In the genomic region with DNA sequence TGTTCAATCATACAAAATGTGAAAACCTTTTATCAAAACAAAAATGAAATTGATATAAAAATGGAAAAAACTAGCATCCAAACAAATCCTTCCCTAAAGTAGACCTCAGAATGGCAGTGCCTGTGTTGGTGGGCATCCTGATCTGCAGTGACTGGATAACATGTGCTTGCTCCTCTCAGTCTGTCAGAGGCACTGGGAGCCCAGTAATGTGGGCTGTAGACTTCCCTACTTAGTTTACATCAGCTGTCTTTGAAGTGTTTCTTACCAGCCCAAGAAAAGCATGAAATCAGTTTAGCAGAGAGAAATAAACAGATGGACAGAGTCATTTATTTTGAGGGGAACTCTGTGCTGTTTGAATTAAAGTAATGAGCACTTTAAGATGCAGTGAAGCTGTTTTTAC, we compare ENCODE assay signal across 34 cellular contexts.
"Had no signal": no experiment of that assay in that cellular context is flagged by ENCODE, and none has a peak within 500 bp of the region (broad histone marks: within the 10 kb centered on the region; RNA-seq: fewer than 3 reads in every experiment).

No MANE protein-coding gene starts in this region.

- DNase-seq: activated B cell treated with CpG ODN at 0.5 μM for 24 hours; activated CD4-positive, alpha-beta memory T cell treated with anti-CD3 and anti-CD28 coated beads for 36 hours; activated CD4-positive, alpha-beta T cell treated with anti-CD3 and anti-CD28 coated beads for 4 hours; activated CD4-positive, alpha-beta T cell treated with anti-CD3 and anti-CD28 coated beads, Interleukin-2, amount 10 ng/mL, durations not matched to agents 24 days and 14 days; activated CD4-positive, alpha-beta T cell treated with anti-CD3 and anti-CD28 coated beads, Interleukin-2, amount 50 U/mL, for 1 hour; activated CD4-positive, alpha-beta T cell treated with anti-CD3 and anti-CD28 coated beads, Interleukin-2, amount 50 U/mL, for 4 hours; activated CD4-positive, CD25-positive, alpha-beta regulatory T cell treated with anti-CD3 and anti-CD28 coated beads, Interleukin-2, amount 50 U/mL, for 72 hours; activated CD8-positive, alpha-beta memory T cell treated with anti-CD3 and anti-CD28 coated beads, Interleukin-2, amount 50 U/mL, for 4 hours; activated CD8-positive, alpha-beta T cell treated with anti-CD3 and anti-CD28 coated beads for 36 hours; activated effector memory CD4-positive, alpha-beta T cell treated with anti-CD3 and anti-CD28 coated beads, Interleukin-2, amount 50 U/mL, for 16 hours; activated gamma-delta T cell treated with Interleukin-2 at 50 U/mL for 16 hours; activated naive CD4-positive, alpha-beta T cell; activated naive CD4-positive, alpha-beta T cell treated with anti-CD3 and anti-CD28 coated beads for 36 hours; activated naive CD4-positive, alpha-beta T cell treated with anti-CD3 and anti-CD28 coated beads, Interleukin-2, amount 50 U/mL, for 16 hours; activated naive CD8-positive, alpha-beta T cell treated with anti-CD3 and anti-CD28 coated beads for 36 hours; activated T-cell treated with anti-CD3 and anti-CD28 coated beads for 4 hours; activated T-cell treated with anti-CD3 and anti-CD28 coated beads, Interleukin-2, amount 50 U/mL, for 1 hour; activated T-cell treated with anti-CD3 and anti-CD28 coated beads, Interleukin-2, amount 50 U/mL, for 4 hours; activated T-cell treated with anti-CD3 and anti-CD28 coated beads, Interleukin-2, amount 50 U/mL, for 72 hours; adrenal gland; amniotic stem cell; aorta; body of pancreas; brain microvascular endothelial cell; central memory CD4-positive, alpha-beta T cell; T-helper 2 cell; T-helper 9 cell had no signal

- H3K36me3 ChIP-seq: adrenal gland, brain microvascular endothelial cell, breast epithelium had no signal

- H3K36me3 Mint-ChIP-seq: activated naive CD4-positive, alpha-beta T cell treated with anti-CD3 and anti-CD28 coated beads, Interleukin-2, amount 50 U/mL, for 72 hours; activated naive CD8-positive, alpha-beta T cell treated with anti-CD3 and anti-CD28 coated beads for 36 hours had no signal

- H3K27ac Mint-ChIP-seq: activated B cell treated with CpG ODN at 0.5 μM for 24 hours; activated CD4-positive, alpha-beta memory T cell treated with anti-CD3 and anti-CD28 coated beads for 36 hours; activated CD4-positive, alpha-beta T cell treated with anti-CD3 and anti-CD28 coated beads, Interleukin-2, amount 10 ng/mL, durations not matched to agents 24 days and 14 days; activated CD8-positive, alpha-beta T cell treated with anti-CD3 and anti-CD28 coated beads for 36 hours; activated naive CD4-positive, alpha-beta T cell treated with anti-CD3 and anti-CD28 coated beads for 36 hours; activated naive CD4-positive, alpha-beta T cell treated with anti-CD3 and anti-CD28 coated beads, Interleukin-2, amount 50 U/mL, for 72 hours; activated naive CD8-positive, alpha-beta T cell treated with anti-CD3 and anti-CD28 coated beads for 36 hours; activated T-cell treated with anti-CD3 and anti-CD28 coated beads, Interleukin-2, amount 50 U/mL, for 72 hours; activated T-helper 1 cell treated with anti-CD3 and anti-CD28 coated beads, Interleukin-12 subunit alpha, Interleukin-12 subunit beta, Interleukin-2, Interleukin-4 antibody, amounts not matched to agents 30 ng/mL and 10 ng/mL and 1 ng/mL, durations not matched to agents 14 hours and 24 hours and 36 hours; activated T-helper 17 cell treated with anti-CD3 and anti-CD28 coated beads, Interleukin-2, amount 50 U/mL, for 72 hours; T-helper 1 cell treated with Interleukin-12 subunit alpha and Interleukin-12 subunit beta and Interleukin-4 antibody, amounts not matched to agents 30 μg/mL and 1 μg/mL, for 36 hours; T-helper 2 cell treated with Interferon-gamma antibody and Interleukin-4, amounts not matched to agents 5 μg/mL and 100 μg/mL, for 36 hours had no signal

- H3K4me1 Mint-ChIP-seq: activated B cell treated with CpG ODN at 0.5 μM for 24 hours; activated CD4-positive, alpha-beta T cell treated with anti-CD3 and anti-CD28 coated beads, Interleukin-2, amount 10 ng/mL, durations not matched to agents 24 days and 14 days; activated naive CD8-positive, alpha-beta T cell treated with anti-CD3 and anti-CD28 coated beads for 36 hours; activated T-helper 17 cell treated with anti-CD3 and anti-CD28 coated beads, Interleukin-2, amount 50 U/mL, for 72 hours had no signal

- ATAC-seq: activated CD8-positive, alpha-beta T cell treated with anti-CD3 and anti-CD28 coated beads for 36 hours; activated naive CD4-positive, alpha-beta T cell treated with anti-CD3 and anti-CD28 coated beads, Interleukin-2, amount 50 U/mL, for 72 hours; activated T-cell treated with anti-CD3 and anti-CD28 coated beads, Interleukin-2, amount 50 U/mL, for 4 hours; activated T-cell treated with anti-CD3 and anti-CD28 coated beads, Interleukin-2, amount 50 U/mL, for 72 hours; activated T-helper 17 cell treated with anti-CD3 and anti-CD28 coated beads, Interleukin-2, amount 50 U/mL, for 72 hours; body of pancreas had no signal

- H3K27me3 ChIP-seq: adrenal gland, body of pancreas, brain microvascular endothelial cell, breast epithelium had no signal

- H3K4me1 ChIP-seq: adrenal gland, body of pancreas, breast epithelium had no signal

- H3K9me3 Mint-ChIP-seq: activated CD4-positive, alpha-beta T cell treated with anti-CD3 and anti-CD28 coated beads, Interleukin-2, amount 10 ng/mL, durations not matched to agents 24 days and 14 days had no signal

- H3K27ac ChIP-seq: adrenal gland, body of pancreas, brain microvascular endothelial cell, breast epithelium, VCaP had no signal

- H3K4me3 Mint-ChIP-seq: activated B cell treated with CpG ODN at 0.5 μM for 24 hours; activated CD4-positive, alpha-beta memory T cell treated with anti-CD3 and anti-CD28 coated beads for 36 hours; activated CD4-positive, alpha-beta T cell treated with anti-CD3 and anti-CD28 coated beads, Interleukin-2, amount 10 ng/mL, durations not matched to agents 24 days and 14 days; activated CD8-positive, alpha-beta T cell treated with anti-CD3 and anti-CD28 coated beads for 36 hours; activated naive CD4-positive, alpha-beta T cell treated with anti-CD3 and anti-CD28 coated beads for 36 hours; activated naive CD8-positive, alpha-beta T cell treated with anti-CD3 and anti-CD28 coated beads for 36 hours; activated T-cell treated with anti-CD3 and anti-CD28 coated beads, Interleukin-2, amount 50 U/mL, for 4 hours; activated T-cell treated with anti-CD3 and anti-CD28 coated beads, Interleukin-2, amount 50 U/mL, for 72 hours; activated T-helper 1 cell treated with anti-CD3 and anti-CD28 coated beads, Interleukin-12 subunit alpha, Interleukin-12 subunit beta, Interleukin-2, Interleukin-4 antibody, amounts not matched to agents 30 ng/mL and 10 ng/mL and 1 ng/mL, durations not matched to agents 14 hours and 24 hours and 36 hours; activated T-helper 17 cell treated with anti-CD3 and anti-CD28 coated beads, Interleukin-2, amount 50 U/mL, for 72 hours; T-helper 1 cell treated with Interleukin-12 subunit alpha and Interleukin-12 subunit beta and Interleukin-4 antibody, amounts not matched to agents 30 μg/mL and 1 μg/mL, for 36 hours; T-helper 2 cell treated with Interferon-gamma antibody and Interleukin-4, amounts not matched to agents 5 μg/mL and 100 μg/mL, for 36 hours had no signal

- H3K4me3 ChIP-seq: adrenal gland, body of pancreas, breast epithelium had no signal
